ENCODE assay signal across 8 cellular contexts in genomic region chr2:47033102-47033880, GRCh38.
A peak's percentile ranks its signal among the peaks of the same experiment; 100 is the strongest.
DNase-seq lines count a peak whose midpoint lies in the region; TF ChIP-seq lines count a peak whose summit lies in the region.

No MANE protein-coding gene starts in this region.

- peaks cover 50 to 55% of the 10 kb centered on the region in 2 experiments for H3K4me1 ChIP-seq in trophoblast cell (ENCODE audit: control insufficient read depth in 1 of 2, insufficient read depth in 2 of 2, low read length in 2 of 2)

- H3K14ac ChIP-seq in trophoblast cell (ENCODE audit: low read length): peak overlapping the region; percentile 80

- H3K4me2 ChIP-seq in trophoblast cell (ENCODE audit: low read length): peak overlapping the region; percentile 9

- peak overlapping the region; percentile 45 for H3K4me3 Mint-ChIP-seq in Calu3 (ENCODE audit: low read depth, unreplicated experiment)

- peak overlapping the region; percentile 58 for H2BK12ac ChIP-seq in trophoblast cell (ENCODE audit: low read length)

- H3K27me3 Mint-ChIP-seq in Calu3 (ENCODE audit: unreplicated experiment): no peaks in the 10 kb centered on the region

- CTCF ChIA-PET in Calu3 (lab: Charles Lee): no interaction called here

- no peaks in the 10 kb centered on the region for H3K27me3 ChIP-seq in trophoblast cell (ENCODE audit: insufficient read depth, low read length)

- H2BK5ac ChIP-seq in trophoblast cell (ENCODE audit: low read depth, low read length, poor library complexity): peak overlapping the region; percentile 74

- peaks cover 84% of the 10 kb centered on the region for H3K4me1 Mint-ChIP-seq in Calu3 (ENCODE audit: low read depth, unreplicated experiment)

- peaks cover 17% of the 10 kb centered on the region for H3K79me2 ChIP-seq in trophoblast cell (ENCODE audit: control insufficient read depth, insufficient read depth, low read length, poor library complexity)

- peak overlapping the region; percentile 53 for H3K27ac ChIP-seq in epithelial cell of prostate
- peak overlapping the region; percentile 97 for H3K27ac ChIP-seq in trophoblast cell (ENCODE audit: low read depth, low read length)

- no CpG with 5 or more reads among the region's 12 CpGs for WGBS in trophoblast cell (ENCODE audit: extremely low coverage, insufficient coverage, insufficient read length)

- peak overlapping the region; percentile 83 for H4K91ac ChIP-seq in trophoblast cell (ENCODE audit: low read depth, low read length)

- H3K79me1 ChIP-seq in trophoblast cell (ENCODE audit: low read length): peaks cover 52% of the 10 kb centered on the region

- peak overlapping the region; percentile 41 for H2AFZ ChIP-seq in trophoblast cell (ENCODE audit: insufficient read depth, low read length, poor library complexity)

- peaks cover 3% of the 10 kb centered on the region for H3K9me3 ChIP-seq in trophoblast cell (ENCODE audit: insufficient read depth, low read depth, low read length)

- H3K18ac ChIP-seq in trophoblast cell (ENCODE audit: low read length): peak overlapping the region; percentile 76

- H3K36me3 Mint-ChIP-seq in Calu3 (ENCODE audit: insufficient read depth, unreplicated experiment): peaks cover 64% of the 10 kb centered on the region

- H2BK120ac ChIP-seq in trophoblast cell (ENCODE audit: insufficient read depth, low read length, poor library complexity): peak overlapping the region; percentile 82

- H2AK5ac ChIP-seq in trophoblast cell (ENCODE audit: low read length): peak overlapping the region; percentile 22

- H3K4me3 ChIP-seq in trophoblast cell (ENCODE audit: low read depth, low read length): no peak overlapping the region

- peaks cover 36 to 42% of the 10 kb centered on the region in 2 experiments for H3K36me3 ChIP-seq in trophoblast cell (ENCODE audit: control insufficient read depth in 1 of 2, insufficient read depth in 2 of 2, low read length in 2 of 2)

- intact Hi-C loops in Calu3 (cut with micrococcal nuclease; ENCODE audit: unreplicated experiment): no loop called here

- H3K23ac ChIP-seq in trophoblast cell (ENCODE audit: low read length): no peak overlapping the region

- BruUV-seq in Calu3 (replicated peaks; lab: Mats Ljungman, UMichigan): no TSS peak

- no peaks in the 10 kb centered on the region for H3K9me3 Mint-ChIP-seq in Calu3 (ENCODE audit: low read depth, unreplicated experiment)

- H4K12ac ChIP-seq in trophoblast cell (ENCODE audit: low read depth, low read length): peak overlapping the region; percentile 17

- peak overlapping the region; percentile 83 for H4K8ac ChIP-seq in trophoblast cell (ENCODE audit: low read depth, low read length)

- no peak for TF ChIP-seq CTCF in Calu3 (IDR thresholded peaks at IDR 0.05; ENCODE audit: unreplicated experiment)

- H3K9ac ChIP-seq in trophoblast cell (ENCODE audit: low read length): no peak overlapping the region

- peak overlapping the region; percentile 99 for H3K27ac Mint-ChIP-seq in Calu3 (ENCODE audit: unreplicated experiment)

- H3K4ac ChIP-seq in trophoblast cell (ENCODE audit: low read depth, low read length): peak overlapping the region; percentile 10

- peak; percentile 44 for DNase-seq in Calu3
- peak; percentile 45 for DNase-seq in NCI-H510A (lab: John Stamatoyannopoulos, UW)
- no peak for DNase-seq in epithelial cell of prostate (ENCODE audit: low read depth, low spot score)
- peak in 1 of 2 donors; percentile 26 for DNase-seq in trophoblast cell
- DNase-seq in AG20443 (ENCODE audit: low spot score): no peak
- DNase-seq in NOMO-1 (lab: John Stamatoyannopoulos, UW; ENCODE audit: unreplicated experiment in 2 of 2): no peak
- DNase-seq in activated CD4-positive, alpha-beta T cell treated with anti-CD3 and anti-CD28 coated beads, Interleukin-2, amount 50 U/mL, for 1 hour: no peak
- no peak for DNase-seq in stimulated activated CD4-positive, alpha-beta T cell treated with anti-CD3 and anti-CD28 coated beads, Interleukin-4, amount 100 ng/mL, for 24 hours

Comparison
In these comparisons a context has a peak if more than half of its experiments do, and no peak if none do; other contexts are left out.
1. DNase-seq: peak in Calu3 (single experiment) and NCI-H510A (single experiment); none in epithelial cell of prostate (single experiment), AG20443 (single experiment), NOMO-1 (0 of 2), activated CD4-positive, alpha-beta T cell treated with anti-CD3 and anti-CD28 coated beads, Interleukin-2, amount 50 U/mL, for 1 hour (single experiment) and stimulated activated CD4-positive, alpha-beta T cell treated with anti-CD3 and anti-CD28 coated beads, Interleukin-4, amount 100 ng/mL, for 24 hours (single experiment).